11 cellular contexts compared by ENCODE assay signal in genomic region chr1:159800177-159800935, GRCh38. TPM values are rescaled to one million over a fixed set of nuclear protein-coding genes. Genes with fewer than 3 reads are reported as not detected.
DNase-seq lines count a peak whose midpoint lies in the region; ATAC-seq and TF ChIP-seq lines count a peak whose summit lies in the region.
"Had no signal": no experiment of that assay in that cellular context is flagged by ENCODE, and none has a peak within 500 bp of the region (broad histone marks: within the 10 kb centered on the region; RNA-seq: fewer than 3 reads in every experiment).

No MANE protein-coding gene starts in this region.

- H3K27me3 Mint-ChIP-seq in T-helper 17 cell = peaks cover 24% of the 10 kb centered on the region
- peaks cover 0 to 68% (median 0%) of the 10 kb centered on the region in 5 donors for H3K27me3 Mint-ChIP-seq in naive thymus-derived CD4-positive, alpha-beta T cell
- no peaks in the 10 kb centered on the region for H3K27me3 Mint-ChIP-seq in MCF 10A (ENCODE audit: insufficient read depth, unreplicated experiment)

- H3K9me3 Mint-ChIP-seq in naive thymus-derived CD4-positive, alpha-beta T cell = no peaks in the 10 kb centered on the region
- H3K9me3 Mint-ChIP-seq in MCF 10A (ENCODE audit: unreplicated experiment) = no peaks in the 10 kb centered on the region

- peak overlapping the region; percentile 43 for H3K4me3 Mint-ChIP-seq in T-helper 17 cell
- peak overlapping the region in 9 of 10 donors; percentile 20 to 63 (median 42) for H3K4me3 Mint-ChIP-seq in naive thymus-derived CD4-positive, alpha-beta T cell
- no peak overlapping the region for H3K4me3 Mint-ChIP-seq in MCF 10A (ENCODE audit: unreplicated experiment)

- DNase-seq in GM06990 (ENCODE audit: extremely low read depth, insufficient read length) = peak; percentile 36
- DNase-seq in T-helper 17 cell = no peak
- peak in 1 of 9 donors; percentile 5 for DNase-seq in naive thymus-derived CD4-positive, alpha-beta T cell
- no peak for DNase-seq in LoVo (ENCODE audit: low spot score)
- no peak for DNase-seq in MCF 10A (ENCODE audit: unreplicated experiment)
- no peak for DNase-seq in left ventricle myocardium inferior
- no peak for DNase-seq in NCI-H345 treated with DMSO at 0.1 percent for 48 hours (lab: John Stamatoyannopoulos, UW; ENCODE audit: unreplicated experiment)
- DNase-seq: brain microvascular endothelial cell, DMS53, heart left ventricle had no signal

- POLR2A ChIA-PET in naive thymus-derived CD4-positive, alpha-beta T cell (lab: Charles Lee) = no interaction called here
- POLR2A ChIA-PET in MCF 10A (lab: Yijun Ruan, JAX) = interaction anchor here (3.7 kb wide), 1 partner anchor 91 kb away, joined by 57 read pairs; no protein-coding TSS in a partner anchor

- no TSS peak for BruUV-seq in MCF 10A (replicated peaks; lab: Mats Ljungman, UMichigan)

- H3K36me3 ChIP-seq in GM06990 (ENCODE audit: control insufficient read depth, insufficient read depth, low read length) (no peaks in the 10 kb centered on the region), left ventricle myocardium inferior (no peaks in the 10 kb centered on the region)
- H3K36me3 ChIP-seq in naive thymus-derived CD4-positive, alpha-beta T cell (ENCODE audit: control insufficient read depth in 2 of 3, insufficient read depth in 3 of 3, low read length in 3 of 3) = no peaks in the 10 kb centered on the region
- H3K36me3 ChIP-seq: brain microvascular endothelial cell, heart left ventricle had no signal

- peak overlapping the region; percentile 62 for H3K27ac Mint-ChIP-seq in T-helper 17 cell
- H3K27ac Mint-ChIP-seq in naive thymus-derived CD4-positive, alpha-beta T cell = peak overlapping the region in 5 of 9 donors; percentile 5 to 65 (median 40)
- H3K27ac Mint-ChIP-seq in MCF 10A (ENCODE audit: low read depth, unreplicated experiment) = no peak overlapping the region

- H3K4me1 Mint-ChIP-seq in T-helper 17 cell = peaks cover 12% of the 10 kb centered on the region
- H3K4me1 Mint-ChIP-seq in naive thymus-derived CD4-positive, alpha-beta T cell = peaks cover 13 to 25% (median 16%) of the 10 kb centered on the region in 7 donors
- H3K4me1 Mint-ChIP-seq in MCF 10A (ENCODE audit: insufficient read depth, unreplicated experiment) = peaks cover 6% of the 10 kb centered on the region

- H3K9me3 ChIP-seq in T-helper 17 cell (ENCODE audit: control insufficient read depth, low read length, poor library complexity, severe bottlenecking) (no peaks in the 10 kb centered on the region), left ventricle myocardium inferior (replicated peaks) (no peaks in the 10 kb centered on the region)
- H3K9me3 ChIP-seq in naive thymus-derived CD4-positive, alpha-beta T cell (ENCODE audit: control insufficient read depth in 2 of 3, low read length in 3 of 3) = no peaks in the 10 kb centered on the region
- H3K9me3 ChIP-seq: heart left ventricle had no signal

- H3K36me3 Mint-ChIP-seq in T-helper 17 cell (ENCODE audit: low read depth) (no peaks in the 10 kb centered on the region), MCF 10A (ENCODE audit: insufficient read depth, unreplicated experiment) (no peaks in the 10 kb centered on the region)
- H3K36me3 Mint-ChIP-seq in naive thymus-derived CD4-positive, alpha-beta T cell = no peaks in the 10 kb centered on the region

- intact Hi-C loops in naive thymus-derived CD4-positive, alpha-beta T cell (cut with micrococcal nuclease) = no loop called here
- intact Hi-C loops in MCF 10A (cut with micrococcal nuclease) = no loop called here
- intact Hi-C loops in left ventricle myocardium inferior (cut with micrococcal nuclease) = no loop called here

- H3K27me3 ChIP-seq in GM06990 (replicated peaks; ENCODE audit: control insufficient read depth, insufficient read depth, low read length) = no peaks in the 10 kb centered on the region; the same call in none of the 2 replicates
- H3K27me3 ChIP-seq in naive thymus-derived CD4-positive, alpha-beta T cell (ENCODE audit: control insufficient read depth in 2 of 2, insufficient read depth in 2 of 2, low read length in 2 of 2) = no peaks in the 10 kb centered on the region
- peaks cover 26% of the 10 kb centered on the region for H3K27me3 ChIP-seq in left ventricle myocardium inferior (ENCODE audit: low read depth)

- H3K4me3 ChIP-seq in GM06990 (replicated peaks; ENCODE audit: low read depth, low read length) = no peak overlapping the region
- peak overlapping the region; percentile 34 for H3K4me3 ChIP-seq in naive thymus-derived CD4-positive, alpha-beta T cell (ENCODE audit: low read length)
- no peak overlapping the region for H3K4me3 ChIP-seq in left ventricle myocardium inferior

- TF ChIP-seq CTCF in GM06990 (IDR thresholded peaks at IDR 0.05; ENCODE audit: insufficient read depth, low read length, poor library complexity, severe bottlenecking) = no peak
- TF ChIP-seq CTCF in MCF 10A (IDR thresholded peaks at IDR 0.05; ENCODE audit: unreplicated experiment) = no peak
- no peak for TF ChIP-seq CTCF in left ventricle myocardium inferior (IDR thresholded peaks at IDR 0.05; ENCODE audit: borderline replicate concordance)

- ATAC-seq in HG02610 (IDR thresholded peaks at IDR 0.05; ENCODE audit: unreplicated experiment) (peak; percentile 64), T-helper 17 cell (peak; percentile 41)
- ATAC-seq in naive thymus-derived CD4-positive, alpha-beta T cell = peak; percentile 74
- ATAC-seq: heart left ventricle had no signal

- CTCF ChIA-PET in naive thymus-derived CD4-positive, alpha-beta T cell (lab: Charles Lee) = interaction anchor here (0.5 to 12.2 kb wide), 9 partner anchors 9 to 208 kb away, joined by 3 to 226 read pairs (median 7); partner anchors contain the start of genes DUSP23 and IGSF9
- CTCF ChIA-PET in MCF 10A (lab: Yijun Ruan, JAX) = interaction anchor here (0.6 to 27.0 kb wide), 32 partner anchors 9 to 798 kb away, joined by 3 to 1396 read pairs (median 26); partner anchors contain the start of genes DUSP23, SLAMF8 and TAGLN2

- H3K27ac ChIP-seq in naive thymus-derived CD4-positive, alpha-beta T cell (ENCODE audit: low read depth, low read length) = no peak overlapping the region
- no peak overlapping the region for H3K27ac ChIP-seq in left ventricle myocardium inferior (replicated peaks)
- H3K27ac ChIP-seq: brain microvascular endothelial cell had no signal

- H3K4me1 ChIP-seq in naive thymus-derived CD4-positive, alpha-beta T cell (ENCODE audit: control insufficient read depth in 2 of 2, insufficient read depth in 2 of 2, low read length in 2 of 2) = peaks cover 8 to 63% of the 10 kb centered on the region in 2 donors
- H3K4me1 ChIP-seq in left ventricle myocardium inferior = peaks cover 14% of the 10 kb centered on the region

RNA-seq across cellular contexts. Expression of gene FCRL6, which starts 1.8 kb away (rescaled TPM):
- total RNA-seq in T-helper 17 cell (under 1 TPM; 0.27 to 0.81 TPM), MCF 10A (2022) (not detected in 2 replicates), left ventricle myocardium inferior (0.33 TPM)
- total RNA-seq in naive thymus-derived CD4-positive, alpha-beta T cell = 10 to 100 TPM in 1 of 5 experiments, 1 to 10 TPM in 1, under 1 TPM in 3; 0.27 to 41.4 (median 0.51) TPM
- under 1 TPM; 0.15 to 0.43 TPM for polyA plus RNA-seq in naive thymus-derived CD4-positive, alpha-beta T cell
- polyA plus RNA-seq: heart left ventricle had no signal

RNA-seq across cellular contexts. Expression of gene DUSP23, which starts 19.6 kb away (rescaled TPM):
- total RNA-seq in T-helper 17 cell (10 to 100 TPM in 1 of 2 donors, 1 to 10 TPM in 1; 7.9 to 12.0 TPM), MCF 10A (2022) (119 and 178 TPM in 2 replicates), left ventricle myocardium inferior (15.0 TPM)
- total RNA-seq in naive thymus-derived CD4-positive, alpha-beta T cell = 10 to 100 TPM in 4 of 5 experiments, 1 to 10 TPM in 1; 7.4 to 18.9 (median 12.2) TPM
- polyA plus RNA-seq in naive thymus-derived CD4-positive, alpha-beta T cell = 10 to 100 TPM; 35.0 to 38.0 TPM

RNA-seq across cellular contexts. Expression of gene SLAMF8, which starts 26.3 kb away (rescaled TPM):
- total RNA-seq in T-helper 17 cell (under 1 TPM in 1 of 2 donors, not detected in 1; 0.44 TPM), MCF 10A (2022) (not detected in 2 replicates), left ventricle myocardium inferior (1.7 TPM)
- total RNA-seq in naive thymus-derived CD4-positive, alpha-beta T cell = 1 to 10 TPM in 4 of 5 experiments, under 1 TPM in 1; 0.27 to 1.7 (median 1.3) TPM
- not detected for polyA plus RNA-seq in naive thymus-derived CD4-positive, alpha-beta T cell
